ENCODE assay signal across 10 cellular contexts in genomic region chr21:46604975-46605758, GRCh38. TPM values are rescaled to one million over a fixed set of nuclear protein-coding genes. Genes with fewer than 3 reads are reported as not detected.
DNase-seq lines count a peak whose midpoint lies in the region; ATAC-seq and TF ChIP-seq lines count a peak whose summit lies in the region.
"Had no signal": no experiment of that assay in that cellular context is flagged by ENCODE, and none has a peak within 500 bp of the region (broad histone marks: within the 10 kb centered on the region; RNA-seq: fewer than 3 reads in every experiment).

TSS of gene S100B (minus strand) at chr21:46605082. CDS start at chr21:46602415, 2,667 bp downstream.

- ATAC-seq in GM18511 (IDR thresholded peaks at IDR 0.05; ENCODE audit: unreplicated experiment) (no peak), HG03520 (IDR thresholded peaks at IDR 0.05; ENCODE audit: unreplicated experiment) (no peak), HG02970 (IDR thresholded peaks at IDR 0.05; ENCODE audit: low FRiP score, unreplicated experiment) (no peak)

- peak; percentile 25 for DNase-seq in EL
- DNase-seq in SK-MEL-5 (ENCODE audit: low read depth, low spot score): peak; percentile 93
- DNase-seq in fibroblast of the aortic adventitia (ENCODE audit: low read depth): peak; percentile 15
- DNase-seq in pons (ENCODE audit: low spot score): peak; percentile 98
- no peak for DNase-seq in T1000 (lab: John Stamatoyannopoulos, UW)

- in situ Hi-C loops in SK-MEL-5 (cut with HindIII; ENCODE audit: low pct_unique_long_range_greater_than_20kb, low sequenced_read_pairs): no loop called here

- no peak for TF ChIP-seq CTCF in fibroblast of the aortic adventitia (IDR thresholded peaks at IDR 0.05; ENCODE audit: insufficient read depth, low read length)

- no peak within 1 kb of the TSS for H3K4me3 ChIP-seq in fibroblast of the aortic adventitia (ENCODE audit: low read depth, low read length)

RNA-seq across cellular contexts. Expression of gene S100B, which starts in this region (rescaled TPM):
- 359 and 374 TPM in 2 replicates for total RNA-seq in SK-MEL-5 (2014; rRNA removed; shearing (Covaris generic))
- polyA plus RNA-seq in SK-MEL-5 (2015; cell fraction: cytosol; rRNA removed): 491 and 658 TPM in 2 replicates
- 245 and 345 TPM in 2 replicates for polyA plus RNA-seq in SK-MEL-5 (2015; cell fraction: nucleus; rRNA removed)
- 1.1 and 1.2 TPM in 2 replicates for total RNA-seq in fibroblast of the aortic adventitia (ENCODE audit: low replicate concordance)
- total RNA-seq: fibroblast of lung, HT1080 had no signal

Comparison
In these comparisons a context has a peak if more than half of its experiments do, and no peak if none do; other contexts are left out.
1. RNA of gene S100B (total RNA-seq): 359 to 374 TPM in SK-MEL-5; 1.1 to 1.2 TPM in fibroblast of the aortic adventitia; every median in the first group is over 100 times any median in the second.